In genomic region chr9:34374905-34375552, GRCh38 we compare ENCODE assay signal across 7 cellular contexts. TPM values are rescaled to one million over a fixed set of nuclear protein-coding genes. Genes with fewer than 3 reads are reported as not detected.
DNase-seq lines count a peak whose midpoint lies in the region; ATAC-seq and TF ChIP-seq lines count a peak whose summit lies in the region.

No MANE protein-coding gene starts in this region.

- peak overlapping the region; percentile 92 for H3K4me3 ChIP-seq in endodermal cell (ENCODE audit: low read length)
- peak overlapping the region; percentile 71 for H3K4me3 ChIP-seq in psoas muscle

- POLR2A ChIA-PET in HEK293T (lab: Yijun Ruan, JAX), result interaction anchor here (0.7 kb wide), 1 partner anchor 1085 kb away, joined by 3 read pairs; the partner anchor contains the start of gene NFX1

- H3K9ac ChIP-seq in endodermal cell (ENCODE audit: extremely low read depth, low read length, poor library complexity, severe bottlenecking), result peak overlapping the region; percentile 71

- H3K4me3 Mint-ChIP-seq in endodermal cell, result peak overlapping the region; percentile 87

- peaks cover 38% of the 10 kb centered on the region for H3K36me3 ChIP-seq in endodermal cell (ENCODE audit: control insufficient read depth, insufficient read depth, low read length)
- H3K36me3 ChIP-seq in psoas muscle (ENCODE audit: insufficient read depth in 1 of 2, low read depth in 1 of 2), result peaks cover 0 to 25% of the 10 kb centered on the region in 2 donors

- peaks cover 15% of the 10 kb centered on the region for H3K27me3 Mint-ChIP-seq in endodermal cell (ENCODE audit: insufficient read depth)

- peaks cover 9% of the 10 kb centered on the region for H3K27me3 ChIP-seq in endodermal cell (ENCODE audit: control insufficient read depth, insufficient read depth, low read length, poor library complexity, severe bottlenecking)
- no peaks in the 10 kb centered on the region for H3K27me3 ChIP-seq in psoas muscle (ENCODE audit: insufficient read depth in 3 of 3, low read length in 2 of 3)

- ATAC-seq in psoas muscle (peak in 2 of 4 donors; percentile 18 to 28), GM21447 (IDR thresholded peaks at IDR 0.05; ENCODE audit: unreplicated experiment) (no peak), left cardiac atrium (no peak), HG03159 (IDR thresholded peaks at IDR 0.05; ENCODE audit: unreplicated experiment) (no peak)

- intact Hi-C loops in psoas muscle (cut with DNase I), result loop anchor here (5.0 kb wide), 1 partner anchor 118 kb away; no protein-coding TSS in a partner anchor
- intact Hi-C loops in left cardiac atrium (cut with DNase I), result loop anchor here in 1 of 2 donors (5.0 kb wide), 1 partner anchor 43 kb away; no protein-coding TSS in a partner anchor

- peaks cover 14% of the 10 kb centered on the region for H3K9me3 ChIP-seq in endodermal cell (ENCODE audit: control insufficient read depth, low read length)
- no peaks in the 10 kb centered on the region for H3K9me3 ChIP-seq in psoas muscle

- H3K27ac ChIP-seq in endodermal cell (ENCODE audit: low read depth, low read length) (no peak overlapping the region), psoas muscle (peak overlapping the region; percentile 78)

- DNase-seq in HEK293T (ENCODE audit: extremely low spot score) (peak; percentile 3), NCI-H69 (lab: John Stamatoyannopoulos, UW) (peak; percentile 97), endodermal cell (peak; percentile 89), psoas muscle (no peak), left cardiac atrium (no peak)

- H3K27ac Mint-ChIP-seq in endodermal cell, result peak overlapping the region; percentile 99

- H3K36me3 Mint-ChIP-seq in endodermal cell (ENCODE audit: low read depth), result peaks cover 38% of the 10 kb centered on the region

- WGBS in endodermal cell (ENCODE audit: insufficient coverage in 1 of 2, insufficient read length in 1 of 2), 2 experiments, result 27 to 61% methylated on average over 4 to 5 of the region's 5 CpGs
- 21 to 27% (median 25%) methylated on average over 5 of the region's 5 CpGs for WGBS in psoas muscle, 3 donors

- TF ChIP-seq CTCF in endodermal cell (conservative IDR thresholded peaks at IDR 0.05) (peak; percentile 36), psoas muscle (IDR thresholded peaks at IDR 0.05) (no peak)

- peaks cover 27% of the 10 kb centered on the region for H3K9me3 Mint-ChIP-seq in endodermal cell

- H3K4me1 ChIP-seq in endodermal cell (ENCODE audit: control insufficient read depth, insufficient read depth, low read length) (no peaks in the 10 kb centered on the region), psoas muscle (peaks cover 24% of the 10 kb centered on the region)

- CTCF ChIA-PET in HEK293T (lab: Yijun Ruan, JAX), result interaction anchor here (0.8 to 1.0 kb wide), 2 partner anchors 17 to 43 kb away, joined by 3 to 7 read pairs; no protein-coding TSS in a partner anchor

- H3K4me1 Mint-ChIP-seq in endodermal cell, result peaks cover 20% of the 10 kb centered on the region

TF ChIP-seq in HEK293T, 16 proteins besides CTCF, POLR2A, EP300 and RAD21:
- TF ChIP-seq ZNF384 (IDR thresholded peaks at IDR 0.05) (no peak), FOXK2 (IDR thresholded peaks at IDR 0.05) (no peak), L3MBTL2 (conservative IDR thresholded peaks at IDR 0.05) (no peak), FOXA1 (IDR thresholded peaks at IDR 0.05) (no peak), NFRKB (IDR thresholded peaks at IDR 0.05) (no peak), SP1 (IDR thresholded peaks at IDR 0.05) (no peak), TARDBP (IDR thresholded peaks at IDR 0.05) (no peak), SUZ12 (IDR thresholded peaks at IDR 0.05) (no peak), ELF4 (IDR thresholded peaks at IDR 0.05) (no peak), LEF1 (IDR thresholded peaks at IDR 0.05; ENCODE audit: borderline replicate concordance) (no peak), BHLHE40 (IDR thresholded peaks at IDR 0.05; ENCODE audit: borderline replicate concordance) (no peak), ARNT (IDR thresholded peaks at IDR 0.05) (no peak), HDGF (IDR thresholded peaks at IDR 0.05; ENCODE audit: borderline replicate concordance) (no peak), PKNOX1 (IDR thresholded peaks at IDR 0.05) (no peak), CTBP1 (IDR thresholded peaks at IDR 0.05; ENCODE audit: borderline replicate concordance) (no peak), FOXM1 (IDR thresholded peaks at IDR 0.05; ENCODE audit: borderline replicate concordance) (no peak)

RNA-seq across cellular contexts. Expression of gene MYORG, which starts 1.7 kb away (rescaled TPM):
- total RNA-seq in endodermal cell, result 10 to 100 TPM; 56.7 to 58.8 TPM
- 10.2 TPM for polyA plus RNA-seq in endodermal cell (2013, experiment 1 of 2)
- polyA plus RNA-seq in endodermal cell (2013, experiment 2 of 2), result 10.9 TPM
- total RNA-seq in psoas muscle, result 10 to 100 TPM; 16.3 to 34.1 (median 25.1) TPM
- 10 to 100 TPM in 2 of 3 donors, 1 to 10 TPM in 1; 6.3 to 50.7 (median 38.6) TPM for polyA plus RNA-seq in psoas muscle
- 1 to 10 TPM; 5.5 to 6.0 TPM for total RNA-seq in left cardiac atrium

RNA-seq across cellular contexts. Expression of gene NUDT2, which starts 45.7 kb away (rescaled TPM):
- total RNA-seq in endodermal cell (10 to 100 TPM; 20.6 to 29.4 TPM), psoas muscle (10 to 100 TPM; 14.7 to 19.7 (median 16.4) TPM), left cardiac atrium (10 to 100 TPM; 15.8 to 22.4 TPM)
- polyA plus RNA-seq in endodermal cell (2013, experiment 1 of 2), result 20.2 TPM
- polyA plus RNA-seq in endodermal cell (2013, experiment 2 of 2), result 21.4 TPM
- 10 to 100 TPM; 19.6 to 31.0 (median 28.3) TPM for polyA plus RNA-seq in psoas muscle

RNA-seq across cellular contexts. Expression of gene KIF24, which starts 46.0 kb away (rescaled TPM):
- total RNA-seq in endodermal cell (10 to 100 TPM in 1 of 2 donors, 1 to 10 TPM in 1; 7.7 to 10.6 TPM), psoas muscle (1 to 10 TPM in 1 of 4 donors, under 1 TPM in 3; 0.37 to 1.6 (median 0.52) TPM), left cardiac atrium (under 1 TPM; 0.34 to 0.59 TPM)
- polyA plus RNA-seq in endodermal cell (2013, experiment 1 of 2), result 7.7 TPM
- 8.1 TPM for polyA plus RNA-seq in endodermal cell (2013, experiment 2 of 2)
- polyA plus RNA-seq in psoas muscle, result under 1 TPM; 0.10 to 0.57 (median 0.18) TPM

Comparison
In these comparisons a context has a peak if more than half of its experiments do, and no peak if none do; other contexts are left out.
1. DNase-seq: peak in HEK293T (single experiment), NCI-H69 (single experiment) and endodermal cell (single experiment); none in psoas muscle (0 of 2) and left cardiac atrium (single experiment).